1 cellular context compared by ENCODE assay signal in the genomic region with DNA sequence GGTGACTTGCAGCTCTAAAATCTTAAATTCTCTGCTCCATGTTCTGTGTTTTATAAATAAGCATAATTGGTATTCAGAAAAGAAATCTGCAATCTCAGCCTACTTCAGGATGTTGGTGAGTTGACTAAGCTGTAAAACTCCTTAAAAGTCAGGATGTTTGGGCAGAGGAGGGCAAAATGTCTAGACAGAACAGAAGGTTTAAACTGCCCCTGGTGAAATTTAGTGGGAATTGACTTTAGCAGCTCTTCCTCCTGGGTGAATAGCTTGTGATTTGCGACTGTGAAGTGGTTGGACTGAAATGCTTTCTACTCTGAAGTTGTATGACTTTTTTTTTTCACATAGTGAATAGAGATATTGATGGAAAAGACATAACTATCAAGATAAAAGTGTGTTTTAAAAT.
TF ChIP-seq lines count a peak whose summit lies in the region.

No MANE protein-coding gene starts in this region.

TF ChIP-seq in GM23338, 12 proteins besides CTCF, POLR2A, EP300 and RAD21 (continued from another document):
- TF ChIP-seq ZNF462 (CRISPR knock-in tag; IDR thresholded peaks at IDR 0.05) = no peak
- no peak for TF ChIP-seq ZNF114 (CRISPR knock-in tag; IDR thresholded peaks at IDR 0.05)
- TF ChIP-seq ETS1 (IDR thresholded peaks at IDR 0.05) = no peak
- no peak for TF ChIP-seq ZNF331 (CRISPR knock-in tag; IDR thresholded peaks at IDR 0.05; ENCODE audit: low read depth)
- TF ChIP-seq EZH2phosphoT487 (IDR thresholded peaks at IDR 0.05; ENCODE audit: unreplicated experiment) = no peak
